ENCODE assay signal across 1 cellular context in genomic region chr14:94022532-94023411, GRCh38.
TF ChIP-seq lines count a peak whose summit lies in the region.

No MANE protein-coding gene starts in this region.

TF ChIP-seq in HepG2, 621 proteins besides CTCF, POLR2A, EP300 and RAD21 (continued from another document):
- no peak for TF ChIP-seq SETDB1 (CRISPR knock-in tag; IDR thresholded peaks at IDR 0.05; ENCODE audit: borderline replicate concordance)
- TF ChIP-seq ZBTB20 (CRISPR knock-in tag; IDR thresholded peaks at IDR 0.05; ENCODE audit: borderline replicate concordance, low read depth), result no peak
- 0 out of 2 replicates have a peak, but pooled peaks have one; percentile 7 for TF ChIP-seq ZNF564 (CRISPR knock-in tag; IDR thresholded peaks at IDR 0.05)
- no peak for TF ChIP-seq ZNF180 (CRISPR knock-in tag; IDR thresholded peaks at IDR 0.05; ENCODE audit: borderline replicate concordance, low read depth)
- TF ChIP-seq MXD1 (CRISPR knock-in tag; IDR thresholded peaks at IDR 0.05), result 0 out of 2 replicates have a peak, but pooled peaks have one; percentile 34
- no peak for TF ChIP-seq GATA4 (IDR thresholded peaks at IDR 0.05; ENCODE audit: borderline replicate concordance, low read depth)
- TF ChIP-seq MAX (IDR thresholded peaks at IDR 0.05), result 0 out of 2 replicates have a peak, but pooled peaks have one; percentile 65
- TF ChIP-seq ZZZ3 (CRISPR knock-in tag; IDR thresholded peaks at IDR 0.05; ENCODE audit: borderline replicate concordance), result no peak
- no peak for TF ChIP-seq THAP8 (CRISPR knock-in tag; IDR thresholded peaks at IDR 0.05; ENCODE audit: borderline replicate concordance)
- no peak; the same call in 1 of the 2 replicates for TF ChIP-seq ZNF710 (CRISPR knock-in tag; IDR thresholded peaks at IDR 0.05; ENCODE audit: borderline replicate concordance)
- TF ChIP-seq CHCHD3 (CRISPR knock-in tag; IDR thresholded peaks at IDR 0.05), result no peak
- no peak for TF ChIP-seq HNRNPUL1 (IDR thresholded peaks at IDR 0.05; ENCODE audit: low read depth, low read length)
- peak; percentile 56; the same call in 1 of the 2 replicates for TF ChIP-seq NR2F6 (IDR thresholded peaks at IDR 0.05)
- peak; percentile 59; the same call in 1 of the 2 replicates for TF ChIP-seq NR2F6 (CRISPR knock-in tag; IDR thresholded peaks at IDR 0.05)
- TF ChIP-seq ZNF333 (CRISPR knock-in tag; IDR thresholded peaks at IDR 0.05; ENCODE audit: borderline replicate concordance), result 0 out of 2 replicates have a peak, but pooled peaks have one; percentile 52
- TF ChIP-seq SPEN (CRISPR knock-in tag; IDR thresholded peaks at IDR 0.05; ENCODE audit: low read depth), result no peak
- TF ChIP-seq TBX2 (CRISPR knock-in tag; IDR thresholded peaks at IDR 0.05; ENCODE audit: borderline replicate concordance), result peak; percentile 52; the same call in 1 of the 2 replicates
- TF ChIP-seq ZBTB1 (CRISPR knock-in tag; IDR thresholded peaks at IDR 0.05; ENCODE audit: borderline replicate concordance), result no peak
- 0 out of 2 replicates have a peak, but pooled peaks have one; percentile 52 for TF ChIP-seq MYPOP (CRISPR knock-in tag; IDR thresholded peaks at IDR 0.05)
- TF ChIP-seq NR2F2 (IDR thresholded peaks at IDR 0.05; ENCODE audit: borderline replicate concordance, low read depth), result peak; percentile 48; the same call in 1 of the 2 replicates
- peak; percentile 58 for TF ChIP-seq SAP130 (CRISPR knock-in tag; IDR thresholded peaks at IDR 0.05; ENCODE audit: low read depth)
- TF ChIP-seq PHF21A (CRISPR knock-in tag; IDR thresholded peaks at IDR 0.05), result peak; percentile 48; the same call in 1 of the 2 replicates
- TF ChIP-seq ZNF672 (CRISPR knock-in tag; IDR thresholded peaks at IDR 0.05), result no peak
- TF ChIP-seq KAT8 (CRISPR knock-in tag; IDR thresholded peaks at IDR 0.05), result 0 out of 2 replicates have a peak, but pooled peaks have one; percentile 13
- 0 out of 2 replicates have a peak, but pooled peaks have one; percentile 52 for TF ChIP-seq POLR2G (IDR thresholded peaks at IDR 0.05; ENCODE audit: low read depth, low read length)
- no peak for TF ChIP-seq REST (IDR thresholded peaks at IDR 0.05; ENCODE audit: borderline replicate concordance in 1 of 2, low read depth in 1 of 2, low read length in 2 of 2)
- TF ChIP-seq ARID5B (CRISPR knock-in tag; IDR thresholded peaks at IDR 0.05), result peak; percentile 26; the same call in 1 of the 2 replicates
- 0 out of 2 replicates have a peak, but pooled peaks have one; percentile 21 for TF ChIP-seq HDAC1 (CRISPR knock-in tag; IDR thresholded peaks at IDR 0.05)
- TF ChIP-seq ZGPAT (CRISPR knock-in tag; IDR thresholded peaks at IDR 0.05), result 0 out of 2 replicates have a peak, but pooled peaks have one; percentile 25
- TF ChIP-seq YY1 (IDR thresholded peaks at IDR 0.05; ENCODE audit: insufficient read depth, insufficient replicate concordance, low read depth, low read length), result peak; percentile 53
- TF ChIP-seq BCL6 (CRISPR knock-in tag; IDR thresholded peaks at IDR 0.05), result peak; percentile 81
- TF ChIP-seq TFDP1 (CRISPR knock-in tag; IDR thresholded peaks at IDR 0.05; ENCODE audit: borderline replicate concordance), result peak; percentile 44; the same call in 1 of the 2 replicates
- TF ChIP-seq ESRRA (CRISPR knock-in tag; IDR thresholded peaks at IDR 0.05; ENCODE audit: low read depth), result no peak
- 0 out of 2 replicates have a peak, but pooled peaks have one; percentile 16 for TF ChIP-seq ZNF800 (CRISPR knock-in tag; IDR thresholded peaks at IDR 0.05)
- peak; percentile 18; the same call in 1 of the 2 replicates for TF ChIP-seq ERF (CRISPR knock-in tag; IDR thresholded peaks at IDR 0.05)
- no peak; the same call in 1 of the 2 replicates for TF ChIP-seq ZNF230 (CRISPR knock-in tag; IDR thresholded peaks at IDR 0.05)
- TF ChIP-seq ZNF572 (CRISPR knock-in tag; IDR thresholded peaks at IDR 0.05), result no peak
- no peak for TF ChIP-seq CSRNP1 (CRISPR knock-in tag; IDR thresholded peaks at IDR 0.05)
